In genomic region chr4:26204249-26204825, GRCh38 we compare ENCODE assay signal across 12 cellular contexts.
DNase-seq lines count a peak whose midpoint lies in the region; ATAC-seq and TF ChIP-seq lines count a peak whose summit lies in the region.
"Had no signal": no experiment of that assay in that cellular context is flagged by ENCODE, and none has a peak within 500 bp of the region (broad histone marks: within the 10 kb centered on the region; RNA-seq: fewer than 3 reads in every experiment).

No MANE protein-coding gene starts in this region.

- peaks cover 8% of the 10 kb centered on the region for H3K27me3 Mint-ChIP-seq in activated naive CD8-positive, alpha-beta T cell treated with anti-CD3 and anti-CD28 coated beads, Interleukin-2, amount 50 U/mL, for 24 hours
- H3K27me3 Mint-ChIP-seq in stimulated activated naive CD8-positive, alpha-beta T cell treated with anti-CD3 and anti-CD28 coated beads, Interleukin-15, Interleukin-2, amounts not matched to agents 100 ng/mL and 50 ng/mL, for 24 hours = peaks cover 7% of the 10 kb centered on the region
- peaks cover 16% of the 10 kb centered on the region for H3K27me3 Mint-ChIP-seq in Caco-2 (ENCODE audit: insufficient read depth, unreplicated experiment)

- no peak overlapping the region for H3K27ac ChIP-seq in hepatocyte
- H3K27ac ChIP-seq: right lobe of liver had no signal

- TF ChIP-seq CTCF in hepatocyte (IDR thresholded peaks at IDR 0.05; ENCODE audit: poor library complexity) (no peak), Caco-2 (IDR thresholded peaks at IDR 0.05; ENCODE audit: insufficient read depth in 1 of 2, low read depth in 1 of 2, low read length in 1 of 2, severe bottlenecking in 1 of 2, unreplicated experiment in 1 of 2) (no peak)

- intact Hi-C loops in Right ventricle myocardium inferior (cut with DNase I) = no loop called here
- intact Hi-C loops in cardiac septum (cut with DNase I) = loop anchor here (10.0 kb wide), 1 partner anchor 120 kb away; no protein-coding TSS in a partner anchor
- intact Hi-C loops in Caco-2 (cut with micrococcal nuclease; ENCODE audit: unreplicated experiment) = no loop called here

- no TSS peak for BruUV-seq in Caco-2 (replicated peaks; lab: Mats Ljungman, UMichigan)

- no peak overlapping the region for H3K27ac Mint-ChIP-seq in activated naive CD8-positive, alpha-beta T cell treated with anti-CD3 and anti-CD28 coated beads, Interleukin-2, amount 50 U/mL, for 24 hours
- H3K27ac Mint-ChIP-seq in stimulated activated naive CD8-positive, alpha-beta T cell treated with anti-CD3 and anti-CD28 coated beads, Interleukin-15, Interleukin-2, amounts not matched to agents 100 ng/mL and 50 ng/mL, for 24 hours = peak overlapping the region; percentile 22
- no peak overlapping the region for H3K27ac Mint-ChIP-seq in Caco-2 (ENCODE audit: unreplicated experiment)
- H3K27ac Mint-ChIP-seq: dendritic cell treated with granulocyte-macrophage colony-stimulating factor and Interleukin-4, amounts not matched to agents 40 ng/mL and 50 ng/mL, for 4 days; nephron had no signal

- 92% methylated on average over 8 of the region's 8 CpGs for WGBS in hepatocyte (ENCODE audit: low lambda C conversion rate, missing lambda C conversion rate)

- peaks cover 3% of the 10 kb centered on the region for H3K36me3 Mint-ChIP-seq in activated naive CD8-positive, alpha-beta T cell treated with anti-CD3 and anti-CD28 coated beads, Interleukin-2, amount 50 U/mL, for 24 hours (ENCODE audit: low read depth)
- H3K36me3 Mint-ChIP-seq in stimulated activated naive CD8-positive, alpha-beta T cell treated with anti-CD3 and anti-CD28 coated beads, Interleukin-15, Interleukin-2, amounts not matched to agents 100 ng/mL and 50 ng/mL, for 24 hours (ENCODE audit: low read depth) = no peaks in the 10 kb centered on the region
- no peaks in the 10 kb centered on the region for H3K36me3 Mint-ChIP-seq in Caco-2 (ENCODE audit: insufficient read depth, unreplicated experiment)

- H3K4me3 Mint-ChIP-seq in activated naive CD8-positive, alpha-beta T cell treated with anti-CD3 and anti-CD28 coated beads, Interleukin-2, amount 50 U/mL, for 24 hours = no peak overlapping the region
- no peak overlapping the region for H3K4me3 Mint-ChIP-seq in stimulated activated naive CD8-positive, alpha-beta T cell treated with anti-CD3 and anti-CD28 coated beads, Interleukin-15, Interleukin-2, amounts not matched to agents 100 ng/mL and 50 ng/mL, for 24 hours
- H3K4me3 Mint-ChIP-seq in Caco-2 (ENCODE audit: unreplicated experiment) = no peak overlapping the region
- H3K4me3 Mint-ChIP-seq: dendritic cell treated with granulocyte-macrophage colony-stimulating factor and Interleukin-4, amounts not matched to agents 40 ng/mL and 50 ng/mL, for 4 days; nephron had no signal

- H3K79me2 ChIP-seq in hepatocyte = no peaks in the 10 kb centered on the region

- DNase-seq in Right ventricle myocardium inferior (ENCODE audit: missing footprints) (no peak), cardiac septum (ENCODE audit: low spot score) (no peak), hepatocyte (ENCODE audit: low spot score) (no peak), Caco-2 (no peak)
- DNase-seq in Jurkat, Clone E6-1 (ENCODE audit: low read depth, low spot score) = peak; percentile 41
- DNase-seq in activated naive CD8-positive, alpha-beta T cell treated with anti-CD3 and anti-CD28 coated beads, Interleukin-2, amount 50 U/mL, for 24 hours = no peak
- DNase-seq: stimulated activated naive CD4-positive, alpha-beta T cell treated with Interleukin-2 at 50 U/mL for 16 hours had no signal

- H4K20me1 ChIP-seq in hepatocyte (ENCODE audit: insufficient read depth, poor library complexity, severe bottlenecking) = no peaks in the 10 kb centered on the region

- H3K9me2 ChIP-seq in hepatocyte (replicated peaks; ENCODE audit: insufficient read depth) = no peaks in the 10 kb centered on the region

- H3K9me3 Mint-ChIP-seq in activated naive CD8-positive, alpha-beta T cell treated with anti-CD3 and anti-CD28 coated beads, Interleukin-2, amount 50 U/mL, for 24 hours = no peaks in the 10 kb centered on the region
- peaks cover 7% of the 10 kb centered on the region for H3K9me3 Mint-ChIP-seq in stimulated activated naive CD8-positive, alpha-beta T cell treated with anti-CD3 and anti-CD28 coated beads, Interleukin-15, Interleukin-2, amounts not matched to agents 100 ng/mL and 50 ng/mL, for 24 hours
- H3K9me3 Mint-ChIP-seq in Caco-2 (ENCODE audit: unreplicated experiment) = no peaks in the 10 kb centered on the region
- H3K9me3 Mint-ChIP-seq: dendritic cell treated with granulocyte-macrophage colony-stimulating factor and Interleukin-4, amounts not matched to agents 40 ng/mL and 50 ng/mL, for 4 days; nephron had no signal

- peaks cover 31% of the 10 kb centered on the region for H3K4me1 Mint-ChIP-seq in activated naive CD8-positive, alpha-beta T cell treated with anti-CD3 and anti-CD28 coated beads, Interleukin-2, amount 50 U/mL, for 24 hours
- H3K4me1 Mint-ChIP-seq in stimulated activated naive CD8-positive, alpha-beta T cell treated with anti-CD3 and anti-CD28 coated beads, Interleukin-15, Interleukin-2, amounts not matched to agents 100 ng/mL and 50 ng/mL, for 24 hours (ENCODE audit: low read depth) = peaks cover 46% of the 10 kb centered on the region
- H3K4me1 Mint-ChIP-seq in Caco-2 (ENCODE audit: low read depth, unreplicated experiment) = no peaks in the 10 kb centered on the region

- H3K27me3 ChIP-seq in hepatocyte (peaks cover 10% of the 10 kb centered on the region), Caco-2 (replicated peaks; ENCODE audit: control insufficient read depth, insufficient read depth, low read length) (no peaks in the 10 kb centered on the region)
- H3K27me3 ChIP-seq: right lobe of liver had no signal

- ATAC-seq in Right ventricle myocardium inferior (peak; percentile 33), HG02981 (IDR thresholded peaks at IDR 0.05; ENCODE audit: unreplicated experiment) (no peak)
- peak; percentile 41 for ATAC-seq in activated naive CD8-positive, alpha-beta T cell treated with anti-CD3 and anti-CD28 coated beads, Interleukin-2, amount 50 U/mL, for 24 hours

- CTCF ChIA-PET in Caco-2 (lab: Charles Lee) = no interaction called here

- no peak overlapping the region for H3K4me3 ChIP-seq in Jurkat, Clone E6-1 (ENCODE audit: low read length)
- H3K4me3 ChIP-seq in hepatocyte (no peak overlapping the region), Caco-2 (ENCODE audit: low read depth, low read length) (no peak overlapping the region)
- H3K4me3 ChIP-seq: right lobe of liver had no signal

- no peaks in the 10 kb centered on the region for H3K9me3 ChIP-seq in hepatocyte (ENCODE audit: low read depth)
- H3K9me3 ChIP-seq in Caco-2 = no peaks in the 10 kb centered on the region
- H3K9me3 ChIP-seq: right lobe of liver had no signal

- H3K4me1 ChIP-seq in hepatocyte (ENCODE audit: insufficient read depth) = no peaks in the 10 kb centered on the region
- H3K4me1 ChIP-seq in Caco-2 = no peaks in the 10 kb centered on the region

- no peak overlapping the region for H2AFZ ChIP-seq in hepatocyte

- POLR2A ChIA-PET in Caco-2 (lab: Charles Lee) = no interaction called here

- no peaks in the 10 kb centered on the region for H3K36me3 ChIP-seq in hepatocyte (replicated peaks; ENCODE audit: insufficient read depth, low read depth)
- H3K36me3 ChIP-seq in Caco-2 (ENCODE audit: control insufficient read depth, insufficient read depth, low read length) = no peaks in the 10 kb centered on the region
- H3K36me3 ChIP-seq: right lobe of liver had no signal

- H3K4me2 ChIP-seq in hepatocyte = no peak overlapping the region
